9 cellular contexts compared by ENCODE assay signal in the genomic region with DNA sequence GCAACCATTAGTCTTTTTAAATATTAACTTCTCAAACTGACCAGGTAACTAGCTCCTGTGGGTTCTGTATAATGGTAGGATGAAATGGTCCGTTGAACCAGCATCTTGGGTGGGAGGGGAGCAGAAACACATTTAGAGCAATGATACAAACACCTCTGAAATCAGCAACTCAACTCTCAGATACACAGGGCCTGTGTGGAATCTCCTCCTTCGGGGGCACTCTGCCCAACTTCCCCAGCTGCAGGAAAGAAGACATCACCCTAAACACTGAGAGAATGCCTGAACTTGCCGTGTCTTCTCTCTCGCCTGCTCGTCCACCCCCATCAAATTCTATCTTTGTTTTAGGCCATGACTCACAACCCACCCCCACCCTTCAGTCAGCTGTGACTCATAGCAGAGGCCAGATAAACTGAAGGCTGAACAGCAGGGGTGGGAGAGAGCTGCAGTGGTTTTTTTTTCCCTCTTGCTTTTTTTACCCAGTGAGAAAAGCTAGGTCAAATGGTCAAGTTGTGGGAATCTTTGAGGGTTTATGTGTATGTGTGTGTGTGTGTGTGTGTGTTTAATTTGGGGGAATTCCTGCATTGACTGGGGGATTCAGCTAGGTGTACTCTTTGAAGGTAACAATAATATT.
A peak's percentile ranks its signal among the peaks of the same experiment; 100 is the strongest.
DNase-seq lines count a peak whose midpoint lies in the region; ATAC-seq and TF ChIP-seq lines count a peak whose summit lies in the region.
"Had no signal": no experiment of that assay in that cellular context is flagged by ENCODE, and none has a peak within 500 bp of the region (broad histone marks: within the 10 kb centered on the region; RNA-seq: fewer than 3 reads in every experiment).

No MANE protein-coding gene starts in this region.

- no peak overlapping the region for H3K9ac ChIP-seq in liver (ENCODE audit: low read depth in 1 of 2, low read length in 2 of 2)

- peak overlapping the region; percentile 59 for H3K27ac Mint-ChIP-seq in Calu3 (ENCODE audit: unreplicated experiment)
- no peak overlapping the region for H3K27ac Mint-ChIP-seq in CD8-positive, alpha-beta T cell
- H3K27ac Mint-ChIP-seq in T-cell: no peak overlapping the region

- 60% methylated on average over 5 of the region's 5 CpGs for WGBS in liver

- peaks cover 13% of the 10 kb centered on the region for H3K36me3 Mint-ChIP-seq in Calu3 (ENCODE audit: insufficient read depth, unreplicated experiment)
- H3K36me3 Mint-ChIP-seq in CD8-positive, alpha-beta T cell: no peaks in the 10 kb centered on the region
- H3K36me3 Mint-ChIP-seq in T-cell: no peaks in the 10 kb centered on the region

- no peaks in the 10 kb centered on the region for H3K4me1 ChIP-seq in liver (ENCODE audit: control insufficient read depth in 4 of 4, insufficient read depth in 4 of 4, low read length in 3 of 4)
- H3K4me1 ChIP-seq in CD8-positive, alpha-beta T cell (ENCODE audit: insufficient read depth, low read length): no peaks in the 10 kb centered on the region

- CTCF ChIA-PET in Calu3 (lab: Charles Lee) (interaction anchor here (0.6 to 2.0 kb wide), 14 partner anchors 9 to 1191 kb away, joined by 3 to 16 read pairs (median 6); partner anchors contain the start of gene JAG1), T-cell (lab: Charles Lee) (interaction anchor here in 1 of 2 donors (0.6 kb wide), 1 partner anchor 127 kb away, joined by 4 read pairs; no protein-coding TSS in a partner anchor)
- CTCF ChIA-PET in CD8-positive, alpha-beta T cell (lab: Charles Lee): no interaction called here

- no peaks in the 10 kb centered on the region for H3K9me3 ChIP-seq in liver (ENCODE audit: control insufficient read depth in 4 of 4, low read length in 3 of 4)
- no peaks in the 10 kb centered on the region for H3K9me3 ChIP-seq in CD8-positive, alpha-beta T cell (ENCODE audit: low read length)

- H3K4me3 ChIP-seq in choroid plexus epithelial cell (ENCODE audit: low read depth, low read length) (no peak overlapping the region), liver (ENCODE audit: low read depth in 1 of 3, low read length in 3 of 3) (no peak overlapping the region)
- H3K4me3 ChIP-seq in CD8-positive, alpha-beta T cell (ENCODE audit: low read depth, low read length): no peak overlapping the region

- no peaks in the 10 kb centered on the region for H3K27me3 Mint-ChIP-seq in Calu3 (ENCODE audit: unreplicated experiment)
- H3K27me3 Mint-ChIP-seq in CD8-positive, alpha-beta T cell (ENCODE audit: low read depth): peaks cover 3% of the 10 kb centered on the region
- H3K27me3 Mint-ChIP-seq in T-cell: no peaks in the 10 kb centered on the region

- TF ChIP-seq CTCF in Calu3 (IDR thresholded peaks at IDR 0.05; ENCODE audit: unreplicated experiment) (no peak), choroid plexus epithelial cell (conservative IDR thresholded peaks at IDR 0.05; ENCODE audit: low read depth, low read length) (peak; percentile 39), liver (IDR thresholded peaks at IDR 0.05; ENCODE audit: low read depth, low read length, missing input control) (no peak)
- TF ChIP-seq CTCF in CD8-positive, alpha-beta T cell (IDR thresholded peaks at IDR 0.05): no peak

- H3K9me3 Mint-ChIP-seq in Calu3 (ENCODE audit: low read depth, unreplicated experiment) (no peaks in the 10 kb centered on the region), T-cell (peaks cover 0 to 4% (median 0%) of the 10 kb centered on the region in 3 donors)
- H3K9me3 Mint-ChIP-seq in CD8-positive, alpha-beta T cell: no peaks in the 10 kb centered on the region

- BruUV-seq in Calu3 (replicated peaks; lab: Mats Ljungman, UMichigan): no TSS peak

- POLR2A ChIA-PET in CD8-positive, alpha-beta T cell (lab: Charles Lee): no interaction called here
- POLR2A ChIA-PET in T-cell (lab: Charles Lee): no interaction called here

- H3K4me3 Mint-ChIP-seq in Calu3 (ENCODE audit: low read depth, unreplicated experiment) (peak overlapping the region; percentile 31), T-cell (no peak overlapping the region)
- H3K4me3 Mint-ChIP-seq in CD8-positive, alpha-beta T cell: no peak overlapping the region

- H3K36me3 ChIP-seq in liver (ENCODE audit: control insufficient read depth in 4 of 4, insufficient read depth in 3 of 4, low read depth in 1 of 4, low read length in 3 of 4): no peaks in the 10 kb centered on the region
- no peaks in the 10 kb centered on the region for H3K36me3 ChIP-seq in CD8-positive, alpha-beta T cell (ENCODE audit: insufficient read depth, low read length)

- ATAC-seq in GM21737 (IDR thresholded peaks at IDR 0.05; ENCODE audit: unreplicated experiment) (no peak), T-cell (replicated peaks in 1 of 4) (no peak)
- no peak for ATAC-seq in CD8-positive, alpha-beta T cell

- peaks cover 61% of the 10 kb centered on the region for H3K4me1 Mint-ChIP-seq in Calu3 (ENCODE audit: low read depth, unreplicated experiment)
- H3K4me1 Mint-ChIP-seq in CD8-positive, alpha-beta T cell (ENCODE audit: low read depth): no peaks in the 10 kb centered on the region
- no peaks in the 10 kb centered on the region for H3K4me1 Mint-ChIP-seq in T-cell

- intact Hi-C loops in Calu3 (cut with micrococcal nuclease; ENCODE audit: unreplicated experiment): loop anchor here (2.0 kb wide), 3 partner anchors 58 to 560 kb away; no protein-coding TSS in a partner anchor
- intact Hi-C loops in CD8-positive, alpha-beta T cell (cut with DNase I, micrococcal nuclease): no loop called here

- peaks cover 0 to 7% (median 0%) of the 10 kb centered on the region in 4 donors for H3K27me3 ChIP-seq in liver (ENCODE audit: control insufficient read depth in 4 of 4, insufficient read depth in 4 of 4, low read length in 3 of 4)
- H3K27me3 ChIP-seq in CD8-positive, alpha-beta T cell (ENCODE audit: insufficient read depth, low read length): no peaks in the 10 kb centered on the region

- DNase-seq in Calu3 (peak; percentile 52), HCEC 1CT (peak; percentile 85), NCI-H146 treated with DMSO at 0.1 percent for 48 hours (lab: John Stamatoyannopoulos, UW; ENCODE audit: unreplicated experiment) (peak; percentile 51), choroid plexus epithelial cell (ENCODE audit: low read depth) (peak; percentile 98), T-cell (no peak)
- no peak for DNase-seq in CD8-positive, alpha-beta T cell

- no peak overlapping the region for H3K27ac ChIP-seq in liver (ENCODE audit: low read depth in 1 of 2, low read length in 2 of 2)
- no peak overlapping the region for H3K27ac ChIP-seq in CD8-positive, alpha-beta T cell (ENCODE audit: low read depth, low read length)
- H3K27ac ChIP-seq: HL-60 had no signal

- peak; percentile 26 to 27 for TF ChIP-seq RAD21 in liver (IDR thresholded peaks at IDR 0.05)

TF ChIP-seq in liver, 16 proteins besides CTCF, POLR2A, EP300 and RAD21:
- TF ChIP-seq JUND (IDR thresholded peaks at IDR 0.05) (peak; percentile 69 to 78), NR2F2 (IDR thresholded peaks at IDR 0.05) (peak; percentile 23), HNF4G (IDR thresholded peaks at IDR 0.05) (no peak)

Comparison
In these comparisons a context has a peak if more than half of its experiments do, and no peak if none do; other contexts are left out.
1. DNase-seq: peak in Calu3 (single experiment), HCEC 1CT (single experiment), NCI-H146 treated with DMSO at 0.1 percent for 48 hours (single experiment) and choroid plexus epithelial cell (single experiment); none in CD8-positive, alpha-beta T cell (0 of 7) and T-cell (0 of 34).